ENCODE assay signal across 8 cellular contexts in the genomic region with DNA sequence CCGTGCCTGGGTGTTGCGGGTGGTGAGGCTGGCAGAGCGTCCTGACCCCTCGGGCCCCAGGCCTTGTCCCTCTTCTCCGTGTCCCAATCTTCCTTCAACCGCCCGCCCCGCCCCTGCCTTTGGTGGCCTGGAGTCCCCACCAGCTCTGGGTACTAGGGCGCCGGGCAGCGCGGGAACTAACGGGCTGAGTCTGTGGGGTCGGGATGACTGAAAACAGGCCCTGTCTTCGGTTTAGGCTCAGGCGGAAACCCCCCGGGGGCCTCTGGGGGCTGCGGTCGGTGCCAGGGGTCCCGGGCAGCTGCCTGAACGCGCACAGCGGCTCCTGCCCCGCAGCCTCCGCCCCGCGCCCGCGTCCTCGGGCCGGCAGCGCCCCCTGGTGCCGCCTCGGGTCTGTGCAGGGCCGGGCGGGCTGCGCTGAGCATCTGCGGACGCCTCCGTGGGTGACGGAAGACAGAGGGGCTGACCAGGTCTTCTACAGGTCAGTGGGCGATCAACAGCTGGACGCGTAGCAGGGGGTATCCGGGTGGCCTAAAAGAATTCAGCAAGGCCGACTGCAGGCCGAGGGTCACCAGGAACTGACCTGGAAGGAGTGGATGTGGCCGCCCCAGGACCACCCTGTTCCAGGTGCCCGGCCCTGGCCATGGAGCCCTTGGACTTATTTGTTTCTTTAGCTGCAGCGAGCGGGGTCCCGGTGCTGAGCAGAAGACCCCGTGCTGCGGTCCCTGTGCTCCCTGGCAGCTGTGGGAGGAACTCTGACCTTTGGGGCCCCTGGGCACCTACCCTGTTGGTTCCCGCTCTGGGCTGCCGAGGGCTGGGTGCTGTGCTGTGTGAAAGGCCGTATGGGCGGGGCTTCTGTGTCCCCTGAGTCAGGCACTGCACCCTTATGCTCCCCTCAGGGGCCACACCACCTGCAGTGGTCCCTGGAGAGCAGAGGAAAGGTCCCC.
DNase-seq lines count a peak whose midpoint lies in the region; ATAC-seq and TF ChIP-seq lines count a peak whose summit lies in the region.
"Not testable (repeated sequence)": the region's sequence is repeated elsewhere in the genome, so short reads cannot be mapped to it uniquely, and the experiment has no call there.

No MANE protein-coding gene starts in this region.

- not testable (repeated sequence) for H3K4me1 ChIP-seq in RWPE2 (ENCODE audit: insufficient read depth, poor library complexity, severe bottlenecking); upper lobe of right lung

- not testable (repeated sequence) for H3K27me3 ChIP-seq in H7 (ENCODE audit: control insufficient read depth, insufficient read depth, low read length)
- H3K27me3 ChIP-seq in RWPE2 (ENCODE audit: insufficient read depth, poor library complexity, severe bottlenecking) = peaks cover 28% of the 10 kb centered on the region
- H3K27me3 ChIP-seq in upper lobe of right lung = peaks cover 67% of the 10 kb centered on the region

- H3K4me1 Mint-ChIP-seq in activated naive CD4-positive, alpha-beta T cell treated with anti-CD3 and anti-CD28 coated beads for 36 hours (ENCODE audit: low read depth); neural crest cell: not testable (repeated sequence)

- H3K36me3 ChIP-seq in H7 (replicated peaks; ENCODE audit: control insufficient read depth, insufficient read depth, low read length); RWPE2 (ENCODE audit: low read depth); upper lobe of right lung: not testable (repeated sequence)

- peak overlapping the region; percentile 42 for H3K4me3 Mint-ChIP-seq in activated naive CD4-positive, alpha-beta T cell treated with anti-CD3 and anti-CD28 coated beads for 36 hours
- not testable (repeated sequence) for H3K4me3 Mint-ChIP-seq in neural crest cell

- H3K27me3 Mint-ChIP-seq in activated naive CD4-positive, alpha-beta T cell treated with anti-CD3 and anti-CD28 coated beads for 36 hours (ENCODE audit: low read depth) = peaks cover 40% of the 10 kb centered on the region
- H3K27me3 Mint-ChIP-seq in neural crest cell (ENCODE audit: low read depth) = peaks cover 41% of the 10 kb centered on the region

- intact Hi-C loops in activated naive CD4-positive, alpha-beta T cell treated with anti-CD3 and anti-CD28 coated beads for 36 hours (cut with micrococcal nuclease); upper lobe of right lung (cut with DNase I): not testable (repeated sequence)

- not testable (repeated sequence) for H3K27ac ChIP-seq in RWPE2 (ENCODE audit: poor library complexity, severe bottlenecking); upper lobe of right lung

- H3K36me3 Mint-ChIP-seq in activated naive CD4-positive, alpha-beta T cell treated with anti-CD3 and anti-CD28 coated beads for 36 hours (ENCODE audit: low read depth); neural crest cell (ENCODE audit: low read depth): not testable (repeated sequence)

- not testable (repeated sequence) for H3K9me3 ChIP-seq in RWPE2 (ENCODE audit: severe bottlenecking); upper lobe of right lung

- not testable (repeated sequence) for H3K9me3 Mint-ChIP-seq in activated naive CD4-positive, alpha-beta T cell treated with anti-CD3 and anti-CD28 coated beads for 36 hours; neural crest cell

- DNase-seq in H7 (peak; percentile 47), neural crest cell (ENCODE audit: low read depth, low spot score) (peak; percentile 56), upper lobe of right lung (peak; percentile 67)
- not testable (repeated sequence) for DNase-seq in RWPE2 (ENCODE audit: low spot score); fibroblast of villous mesenchyme (ENCODE audit: low read depth)
- peak; percentile 33 for DNase-seq in activated naive CD4-positive, alpha-beta T cell treated with anti-CD3 and anti-CD28 coated beads for 36 hours

- peak; percentile 51 for ATAC-seq in GM18508 (IDR thresholded peaks at IDR 0.05; ENCODE audit: insufficient read depth, unreplicated experiment)
- peak; percentile 85 for ATAC-seq in HG03457 (IDR thresholded peaks at IDR 0.05; ENCODE audit: unreplicated experiment)
- peak; percentile 82 for ATAC-seq in RWPE2 (ENCODE audit: low read depth)
- peak; percentile 90 for ATAC-seq in upper lobe of right lung

- TF ChIP-seq CTCF in RWPE2 (IDR thresholded peaks at IDR 0.05; ENCODE audit: poor library complexity, severe bottlenecking) (peak; percentile 58), fibroblast of villous mesenchyme (IDR thresholded peaks at IDR 0.05; ENCODE audit: insufficient read depth, low read depth, low read length) (peak; percentile 30), neural crest cell (conservative IDR thresholded peaks at IDR 0.05) (peak; percentile 64), upper lobe of right lung (IDR thresholded peaks at IDR 0.05) (peak; percentile 50)

- not testable (repeated sequence) for H3K27ac Mint-ChIP-seq in activated naive CD4-positive, alpha-beta T cell treated with anti-CD3 and anti-CD28 coated beads for 36 hours; neural crest cell (ENCODE audit: unreplicated experiment)

- peak overlapping the region; percentile 24 for H3K4me3 ChIP-seq in H7 (ENCODE audit: insufficient read depth, low read depth, low read length)
- H3K4me3 ChIP-seq in RWPE2 (ENCODE audit: severe bottlenecking); fibroblast of villous mesenchyme (ENCODE audit: low read depth, low read length); upper lobe of right lung: not testable (repeated sequence)

- CTCF ChIA-PET in activated naive CD4-positive, alpha-beta T cell treated with anti-CD3 and anti-CD28 coated beads for 36 hours (lab: Charles Lee) = interaction anchor here (1.0 to 1.6 kb wide), 7 partner anchors 9 to 269 kb away, joined by 3 to 19 read pairs (median 3); no protein-coding TSS in a partner anchor
